In the genomic region with DNA sequence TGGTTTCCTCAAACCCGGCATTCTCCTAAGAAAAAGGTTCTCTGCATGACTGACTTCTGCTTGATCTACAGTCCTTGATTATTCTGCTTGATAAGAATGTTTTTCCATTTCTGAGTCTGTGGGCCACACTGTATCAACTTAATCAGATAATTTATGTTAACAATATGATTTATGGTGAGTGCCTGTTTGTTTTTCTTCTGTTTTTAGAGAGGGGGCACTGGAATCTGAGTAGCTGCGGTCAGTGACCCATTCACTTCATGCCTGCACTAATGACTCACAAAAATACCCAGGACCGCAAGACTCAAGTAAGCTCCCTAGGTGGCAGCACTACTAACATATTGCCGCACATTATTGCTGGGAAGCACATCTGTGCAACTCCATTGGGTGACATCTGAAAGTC, we compare ENCODE assay signal across 9 cellular contexts.
A peak's percentile ranks its signal among the peaks of the same experiment; 100 is the strongest.
DNase-seq lines count a peak whose midpoint lies in the region; ATAC-seq and TF ChIP-seq lines count a peak whose summit lies in the region.
"Had no signal": no experiment of that assay in that cellular context is flagged by ENCODE, and none has a peak within 500 bp of the region (broad histone marks: within the 10 kb centered on the region; RNA-seq: fewer than 3 reads in every experiment).

No MANE protein-coding gene starts in this region.

- peak; percentile 2 for DNase-seq in Calu3
- peak; percentile 24 for DNase-seq in HuH-7.5 (ENCODE audit: low spot score)
- peak; percentile 14 for DNase-seq in brain microvascular endothelial cell
- DNase-seq in NCI-H774 (lab: John Stamatoyannopoulos, UW): no peak
- no peak for DNase-seq in hypothalamus (lab: John Stamatoyannopoulos, UW)
- no peak for DNase-seq in stimulated activated naive CD4-positive, alpha-beta T cell treated with Interleukin-2 at 50 U/mL for 16 hours (lab: John Stamatoyannopoulos, UW)

- H3K4me3 Mint-ChIP-seq in Calu3 (ENCODE audit: low read depth, unreplicated experiment): no peak overlapping the region
- H3K4me3 Mint-ChIP-seq: dendritic cell treated with granulocyte-macrophage colony-stimulating factor and Interleukin-4, amounts not matched to agents 40 ng/mL and 50 ng/mL, for 4 days had no signal

- H3K27ac ChIP-seq in brain microvascular endothelial cell: no peak overlapping the region

- no peaks in the 10 kb centered on the region for H3K36me3 ChIP-seq in brain microvascular endothelial cell (replicated peaks)

- peak; percentile 55 for ATAC-seq in GM21447 (IDR thresholded peaks at IDR 0.05; ENCODE audit: unreplicated experiment)
- ATAC-seq in HG03097 (IDR thresholded peaks at IDR 0.05; ENCODE audit: low FRiP score, unreplicated experiment): no peak

- no peaks in the 10 kb centered on the region for H3K27me3 Mint-ChIP-seq in Calu3 (ENCODE audit: unreplicated experiment)
- H3K27me3 Mint-ChIP-seq: dendritic cell treated with granulocyte-macrophage colony-stimulating factor and Interleukin-4, amounts not matched to agents 40 ng/mL and 50 ng/mL, for 4 days had no signal

- no peaks in the 10 kb centered on the region for H3K36me3 Mint-ChIP-seq in Calu3 (ENCODE audit: insufficient read depth, unreplicated experiment)

- intact Hi-C loops in Calu3 (cut with micrococcal nuclease; ENCODE audit: unreplicated experiment): no loop called here

- H3K4me1 Mint-ChIP-seq in Calu3 (ENCODE audit: low read depth, unreplicated experiment): no peaks in the 10 kb centered on the region

- in situ Hi-C loops in brain microvascular endothelial cell (cut with HindIII; ENCODE audit: low pct_ligation_motif_present, low sequenced_read_pairs): no loop called here

- TF ChIP-seq CTCF in Calu3 (IDR thresholded peaks at IDR 0.05; ENCODE audit: unreplicated experiment) (no peak), brain microvascular endothelial cell (IDR thresholded peaks at IDR 0.05; ENCODE audit: low read depth, low read length, missing control alignments) (peak; percentile 49)

- no peak overlapping the region for H3K27ac Mint-ChIP-seq in Calu3 (ENCODE audit: unreplicated experiment)
- H3K27ac Mint-ChIP-seq: dendritic cell treated with granulocyte-macrophage colony-stimulating factor and Interleukin-4, amounts not matched to agents 40 ng/mL and 50 ng/mL, for 4 days had no signal

- H3K4me3 ChIP-seq in brain microvascular endothelial cell (ENCODE audit: low read depth, low read length): no peak overlapping the region

- no TSS peak for BruUV-seq in Calu3 (replicated peaks; lab: Mats Ljungman, UMichigan)

- CTCF ChIA-PET in Calu3 (lab: Charles Lee): no interaction called here

- no peaks in the 10 kb centered on the region for H3K9me3 Mint-ChIP-seq in Calu3 (ENCODE audit: low read depth, unreplicated experiment)
- H3K9me3 Mint-ChIP-seq: dendritic cell treated with granulocyte-macrophage colony-stimulating factor and Interleukin-4, amounts not matched to agents 40 ng/mL and 50 ng/mL, for 4 days had no signal

- H3K27me3 ChIP-seq in brain microvascular endothelial cell (replicated peaks): no peaks in the 10 kb centered on the region

Comparison
In these comparisons a context has a peak if more than half of its experiments do, and no peak if none do; other contexts are left out.
1. DNase-seq: peak in Calu3 (single experiment), HuH-7.5 (single experiment) and brain microvascular endothelial cell (single experiment); none in NCI-H774 (single experiment), hypothalamus (0 of 51) and stimulated activated naive CD4-positive, alpha-beta T cell treated with Interleukin-2 at 50 U/mL for 16 hours (single experiment).